In the genomic region with DNA sequence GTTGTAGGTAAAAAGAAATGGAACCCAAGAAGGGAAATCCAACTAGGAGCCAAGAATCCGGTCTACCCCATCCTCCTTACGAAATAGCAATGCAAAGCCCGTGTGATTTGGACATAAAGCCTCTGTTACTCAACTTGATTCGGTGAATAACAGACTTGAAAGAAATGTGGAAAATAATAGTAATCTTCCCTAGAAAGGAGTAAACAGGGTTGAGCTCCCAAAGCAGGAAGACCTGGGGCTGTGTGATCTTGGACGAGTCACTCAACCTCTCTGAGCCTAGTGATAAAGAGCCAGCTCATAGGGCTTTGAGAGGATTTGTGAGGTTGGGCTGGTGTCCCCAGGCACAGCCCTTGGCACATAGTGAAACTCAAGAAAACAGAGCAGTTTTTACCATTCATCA, we compare ENCODE assay signal across 11 cellular contexts. TPM values are rescaled to one million over a fixed set of nuclear protein-coding genes. Genes with fewer than 3 reads are reported as not detected.
DNase-seq lines count a peak whose midpoint lies in the region; ATAC-seq and TF ChIP-seq lines count a peak whose summit lies in the region.
"Had no signal": no experiment of that assay in that cellular context is flagged by ENCODE, and none has a peak within 500 bp of the region (broad histone marks: within the 10 kb centered on the region; RNA-seq: fewer than 3 reads in every experiment).

No MANE protein-coding gene starts in this region.

- DNase-seq in breast epithelium (ENCODE audit: low spot score in 2 of 2), result no peak
- no peak for DNase-seq in MCF 10A (ENCODE audit: unreplicated experiment)
- DNase-seq in chondrocyte (ENCODE audit: low spot score), result no peak
- DNase-seq in mesothelial cell of epicardium (ENCODE audit: low spot score in 2 of 2, unreplicated experiment in 2 of 2), result no peak
- no peak for DNase-seq in tibial nerve (ENCODE audit: low spot score in 2 of 2)
- DNase-seq in NAMALWA (ENCODE audit: low spot score), result no peak
- no peak for DNase-seq in A172 (ENCODE audit: low spot score)
- DNase-seq: NCI-H226; stimulated activated CD4-positive, alpha-beta T cell treated with anti-CD3 and anti-CD28 coated beads, Interleukin-4, amount 100 ng/mL, for 24 hours had no signal

- H3K4me3 ChIP-seq in breast epithelium (peak overlapping the region in 1 of 3 donors; percentile 6), tibial nerve (no peak overlapping the region)

- TF ChIP-seq POLR2A in breast epithelium (IDR thresholded peaks at IDR 0.05) (no peak), tibial nerve (IDR thresholded peaks at IDR 0.05) (no peak)

- H3K9me3 Mint-ChIP-seq in MCF 10A (ENCODE audit: unreplicated experiment) (no peaks in the 10 kb centered on the region), chondrocyte (ENCODE audit: low read depth) (no peaks in the 10 kb centered on the region), mesothelial cell of epicardium (no peaks in the 10 kb centered on the region)

- H3K36me3 ChIP-seq in breast epithelium (no peaks in the 10 kb centered on the region), tibial nerve (peaks cover 0 to 15% (median 0%) of the 10 kb centered on the region in 3 donors)

- POLR2A ChIA-PET in MCF 10A (lab: Yijun Ruan, JAX), result no interaction called here

- intact Hi-C loops in breast epithelium (cut with DNase I; ENCODE audit: low total_unique reads), result loop anchor here (10.0 kb wide), 1 partner anchor 47 kb away; the partner anchor contains the start of gene IL17B
- intact Hi-C loops in MCF 10A (cut with micrococcal nuclease), result no loop called here

- 78 to 85% methylated on average over 5 of the region's 5 CpGs for WGBS in tibial nerve, 2 donors

- H3K27me3 ChIP-seq in breast epithelium (no peaks in the 10 kb centered on the region), tibial nerve (no peaks in the 10 kb centered on the region)

- no peak overlapping the region for H3K27ac Mint-ChIP-seq in MCF 10A (ENCODE audit: low read depth, unreplicated experiment)
- H3K27ac Mint-ChIP-seq in chondrocyte (ENCODE audit: unreplicated experiment), result peak overlapping the region; percentile 96
- H3K27ac Mint-ChIP-seq in mesothelial cell of epicardium, result peak overlapping the region; percentile 86

- H3K36me3 Mint-ChIP-seq in MCF 10A (ENCODE audit: insufficient read depth, unreplicated experiment) (no peaks in the 10 kb centered on the region), chondrocyte (ENCODE audit: low read depth) (peaks cover 65% of the 10 kb centered on the region), mesothelial cell of epicardium (no peaks in the 10 kb centered on the region)

- H3K4me1 ChIP-seq in breast epithelium (peaks cover 0 to 26% of the 10 kb centered on the region in 2 donors), tibial nerve (peaks cover 0 to 67% (median 22%) of the 10 kb centered on the region in 4 donors)

- H3K27me3 Mint-ChIP-seq in MCF 10A (ENCODE audit: insufficient read depth, unreplicated experiment), result peaks cover 18% of the 10 kb centered on the region
- H3K27me3 Mint-ChIP-seq in chondrocyte (ENCODE audit: low read depth), result no peaks in the 10 kb centered on the region
- no peaks in the 10 kb centered on the region for H3K27me3 Mint-ChIP-seq in mesothelial cell of epicardium (ENCODE audit: low read depth)

- CTCF ChIA-PET in MCF 10A (lab: Yijun Ruan, JAX), result interaction anchor here (1.3 to 8.5 kb wide), 4 partner anchors 12 to 161 kb away, joined by 3 to 81 read pairs (median 7); no protein-coding TSS in a partner anchor

- H3K27ac ChIP-seq in breast epithelium (peak overlapping the region; percentile 72 to 92), tibial nerve (peak overlapping the region in 3 of 4 donors; percentile 43 to 77 (median 69))

- H3K9me3 ChIP-seq in breast epithelium (no peaks in the 10 kb centered on the region), tibial nerve (no peaks in the 10 kb centered on the region)

- H3K4me1 Mint-ChIP-seq in MCF 10A (ENCODE audit: insufficient read depth, unreplicated experiment) (no peaks in the 10 kb centered on the region), chondrocyte (ENCODE audit: low read depth) (peaks cover 97% of the 10 kb centered on the region), mesothelial cell of epicardium (peaks cover 84% of the 10 kb centered on the region)

- no peak for TF ChIP-seq EP300 in tibial nerve (IDR thresholded peaks at IDR 0.05)

- TF ChIP-seq CTCF in breast epithelium (IDR thresholded peaks at IDR 0.05), result no peak
- TF ChIP-seq CTCF in MCF 10A (IDR thresholded peaks at IDR 0.05; ENCODE audit: unreplicated experiment), result no peak
- TF ChIP-seq CTCF in chondrocyte (IDR thresholded peaks at IDR 0.05), result no peak
- TF ChIP-seq CTCF in mesothelial cell of epicardium (IDR thresholded peaks at IDR 0.05; ENCODE audit: unreplicated experiment), result no peak
- TF ChIP-seq CTCF in tibial nerve (IDR thresholded peaks at IDR 0.05), result no peak

- ATAC-seq in HG03045 (IDR thresholded peaks at IDR 0.05; ENCODE audit: unreplicated experiment), result no peak

- BruUV-seq in MCF 10A (replicated peaks; lab: Mats Ljungman, UMichigan), result no TSS peak

- no peak overlapping the region for H3K4me3 Mint-ChIP-seq in MCF 10A (ENCODE audit: unreplicated experiment)
- peak overlapping the region; percentile 48 for H3K4me3 Mint-ChIP-seq in chondrocyte (ENCODE audit: unreplicated experiment)
- peak overlapping the region; percentile 2 for H3K4me3 Mint-ChIP-seq in mesothelial cell of epicardium

RNA-seq across cellular contexts. Expression of gene IL17B, which starts 42.7 kb away (rescaled TPM):
- total RNA-seq in breast epithelium, result 1 to 10 TPM in 2 of 3 donors, under 1 TPM in 1; 0.64 to 5.6 (median 5.4) TPM
- not detected in 2 replicates for total RNA-seq in MCF 10A (2022)
- 1.1 to 4.6 TPM (median 3.4 TPM) in 3 replicates for total RNA-seq in chondrocyte
- 0.34 TPM in 1 of 3 replicates, not detected in the others for total RNA-seq in mesothelial cell of epicardium
- total RNA-seq in tibial nerve, result 100 to 1,000 TPM in 1 of 4 donors, 10 to 100 TPM in 3; 22.8 to 109 (median 80.7) TPM
- not detected in 2 replicates for total RNA-seq in A172 (2014; rRNA removed; shearing (Covaris generic))
- total RNA-seq: subcutaneous adipose tissue had no signal
